In genomic region chr20:54981181-54981580, GRCh38 we compare ENCODE assay signal across 21 cellular contexts.
"Had no signal": no experiment of that assay in that cellular context is flagged by ENCODE, and none has a peak within 500 bp of the region (broad histone marks: within the 10 kb centered on the region; RNA-seq: fewer than 3 reads in every experiment).

No MANE protein-coding gene starts in this region.

- H3K36me3 Mint-ChIP-seq: immature natural killer cell, memory B cell, mesothelial cell of epicardium, naive B cell had no signal

- H3K4me3 Mint-ChIP-seq: immature natural killer cell, memory B cell, mesothelial cell of epicardium, naive B cell had no signal

- H3K27me3 Mint-ChIP-seq: memory B cell, naive B cell had no signal

- H3K36me3 ChIP-seq: left lung, left ventricle myocardium inferior, lower lobe of right lung had no signal

- H3K4me1 Mint-ChIP-seq: immature natural killer cell, memory B cell, naive B cell had no signal

- H3K4me1 ChIP-seq: left lung, left ventricle myocardium inferior, lower lobe of right lung had no signal

- DNase-seq: hippocampal formation, hypothalamus, immature natural killer cell, islet precursor cell, kidney, left cardiac atrium, left colon, left lung, left ventricle myocardium inferior, left ventricle myocardium superior, lower lobe of right lung, mammary epithelial cell, mesenchymal stem cell, mesendoderm, midbrain, mucosa of descending colon, naive B cell had no signal

- H3K4me3 ChIP-seq: hepatocyte, left lung, left ventricle myocardium inferior, lower lobe of right lung, lung, mucosa of descending colon had no signal

- H3K9me3 Mint-ChIP-seq: memory B cell, mesothelial cell of epicardium had no signal

- H3K27me3 ChIP-seq: hepatocyte, left lung had no signal

- H3K9me3 ChIP-seq: left lung, left ventricle myocardium inferior, lower lobe of right lung, mucosa of descending colon had no signal

- H3K27ac ChIP-seq: hepatocyte, left lung, left ventricle myocardium inferior, lower lobe of right lung had no signal

- H3K27ac Mint-ChIP-seq: immature natural killer cell, memory B cell, mesothelial cell of epicardium had no signal
